In genomic region chr12:42757735-42758134, GRCh38 we compare ENCODE assay signal across 2 cellular contexts.
TF ChIP-seq lines count a peak whose summit lies in the region.

No MANE protein-coding gene starts in this region.

TF ChIP-seq in SK-N-SH, 30 proteins besides CTCF, POLR2A, EP300 and RAD21 (continued from another document):
- TF ChIP-seq, protein P1, sequence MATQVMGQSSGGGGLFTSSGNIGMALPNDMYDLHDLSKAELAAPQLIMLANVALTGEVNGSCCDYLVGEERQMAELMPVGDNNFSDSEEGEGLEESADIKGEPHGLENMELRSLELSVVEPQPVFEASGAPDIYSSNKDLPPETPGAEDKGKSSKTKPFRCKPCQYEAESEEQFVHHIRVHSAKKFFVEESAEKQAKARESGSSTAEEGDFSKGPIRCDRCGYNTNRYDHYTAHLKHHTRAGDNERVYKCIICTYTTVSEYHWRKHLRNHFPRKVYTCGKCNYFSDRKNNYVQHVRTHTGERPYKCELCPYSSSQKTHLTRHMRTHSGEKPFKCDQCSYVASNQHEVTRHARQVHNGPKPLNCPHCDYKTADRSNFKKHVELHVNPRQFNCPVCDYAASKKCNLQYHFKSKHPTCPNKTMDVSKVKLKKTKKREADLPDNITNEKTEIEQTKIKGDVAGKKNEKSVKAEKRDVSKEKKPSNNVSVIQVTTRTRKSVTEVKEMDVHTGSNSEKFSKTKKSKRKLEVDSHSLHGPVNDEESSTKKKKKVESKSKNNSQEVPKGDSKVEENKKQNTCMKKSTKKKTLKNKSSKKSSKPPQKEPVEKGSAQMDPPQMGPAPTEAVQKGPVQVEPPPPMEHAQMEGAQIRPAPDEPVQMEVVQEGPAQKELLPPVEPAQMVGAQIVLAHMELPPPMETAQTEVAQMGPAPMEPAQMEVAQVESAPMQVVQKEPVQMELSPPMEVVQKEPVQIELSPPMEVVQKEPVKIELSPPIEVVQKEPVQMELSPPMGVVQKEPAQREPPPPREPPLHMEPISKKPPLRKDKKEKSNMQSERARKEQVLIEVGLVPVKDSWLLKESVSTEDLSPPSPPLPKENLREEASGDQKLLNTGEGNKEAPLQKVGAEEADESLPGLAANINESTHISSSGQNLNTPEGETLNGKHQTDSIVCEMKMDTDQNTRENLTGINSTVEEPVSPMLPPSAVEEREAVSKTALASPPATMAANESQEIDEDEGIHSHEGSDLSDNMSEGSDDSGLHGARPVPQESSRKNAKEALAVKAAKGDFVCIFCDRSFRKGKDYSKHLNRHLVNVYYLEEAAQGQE (IDR thresholded peaks at IDR 0.05; ENCODE audit: low read depth, low read length), result no peak
- TF ChIP-seq ZBTB33 (IDR thresholded peaks at IDR 0.05; ENCODE audit: borderline replicate concordance, low read depth) (no peak), MAX (IDR thresholded peaks at IDR 0.05; ENCODE audit: low read depth) (no peak), ELF1 (IDR thresholded peaks at IDR 0.05) (no peak), RXRA (IDR thresholded peaks at IDR 0.05; ENCODE audit: borderline replicate concordance, low read depth) (no peak), FOSL2 (IDR thresholded peaks at IDR 0.05; ENCODE audit: borderline replicate concordance, low read depth) (no peak), YY1 (IDR thresholded peaks at IDR 0.05; ENCODE audit: low read depth) (no peak), GATA2 (CRISPR knock-in tag; IDR thresholded peaks at IDR 0.05) (no peak), USF2 (IDR thresholded peaks at IDR 0.05; ENCODE audit: borderline replicate concordance, low read depth, low read length) (no peak), RFX5 (IDR thresholded peaks at IDR 0.05; ENCODE audit: low read length) (no peak), JUND (IDR thresholded peaks at IDR 0.05) (no peak), SIN3A (IDR thresholded peaks at IDR 0.05; ENCODE audit: borderline replicate concordance, low read depth, low read length) (no peak), RCOR1 (IDR thresholded peaks at IDR 0.05; ENCODE audit: low read length) (no peak), CHD2 (IDR thresholded peaks at IDR 0.05; ENCODE audit: low read length, partially characterized antibody) (no peak), POLR2AphosphoS5 (IDR thresholded peaks at IDR 0.05; ENCODE audit: low read depth, low read length) (no peak)
- TF ChIP-seq, protein P2, sequence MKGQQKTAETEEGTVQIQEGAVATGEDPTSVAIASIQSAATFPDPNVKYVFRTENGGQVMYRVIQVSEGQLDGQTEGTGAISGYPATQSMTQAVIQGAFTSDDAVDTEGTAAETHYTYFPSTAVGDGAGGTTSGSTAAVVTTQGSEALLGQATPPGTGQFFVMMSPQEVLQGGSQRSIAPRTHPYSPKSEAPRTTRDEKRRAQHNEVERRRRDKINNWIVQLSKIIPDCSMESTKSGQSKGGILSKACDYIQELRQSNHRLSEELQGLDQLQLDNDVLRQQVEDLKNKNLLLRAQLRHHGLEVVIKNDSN (IDR thresholded peaks at IDR 0.05; ENCODE audit: borderline replicate concordance, low read depth), result no peak

TF ChIP-seq in SK-N-SH treated with all-trans-retinoic acid at 6 μM for 48 hours, 23 proteins besides CTCF, POLR2A, EP300 and RAD21 (continued from another document):
- TF ChIP-seq, protein P3, sequence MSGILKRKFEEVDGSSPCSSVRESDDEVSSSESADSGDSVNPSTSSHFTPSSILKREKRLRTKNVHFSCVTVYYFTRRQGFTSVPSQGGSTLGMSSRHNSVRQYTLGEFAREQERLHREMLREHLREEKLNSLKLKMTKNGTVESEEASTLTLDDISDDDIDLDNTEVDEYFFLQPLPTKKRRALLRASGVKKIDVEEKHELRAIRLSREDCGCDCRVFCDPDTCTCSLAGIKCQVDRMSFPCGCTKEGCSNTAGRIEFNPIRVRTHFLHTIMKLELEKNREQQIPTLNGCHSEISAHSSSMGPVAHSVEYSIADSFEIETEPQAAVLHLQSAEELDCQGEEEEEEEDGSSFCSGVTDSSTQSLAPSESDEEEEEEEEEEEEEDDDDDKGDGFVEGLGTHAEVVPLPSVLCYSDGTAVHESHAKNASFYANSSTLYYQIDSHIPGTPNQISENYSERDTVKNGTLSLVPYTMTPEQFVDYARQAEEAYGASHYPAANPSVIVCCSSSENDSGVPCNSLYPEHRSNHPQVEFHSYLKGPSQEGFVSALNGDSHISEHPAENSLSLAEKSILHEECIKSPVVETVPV (CRISPR knock-in tag; IDR thresholded peaks at IDR 0.05), result no peak
- TF ChIP-seq TCF4 (CRISPR knock-in tag; IDR thresholded peaks at IDR 0.05; ENCODE audit: borderline replicate concordance) (no peak), ARNTL (CRISPR knock-in tag; IDR thresholded peaks at IDR 0.05; ENCODE audit: borderline replicate concordance, low read depth) (no peak)
